ENCODE assay signal across 26 cellular contexts in the genomic region with DNA sequence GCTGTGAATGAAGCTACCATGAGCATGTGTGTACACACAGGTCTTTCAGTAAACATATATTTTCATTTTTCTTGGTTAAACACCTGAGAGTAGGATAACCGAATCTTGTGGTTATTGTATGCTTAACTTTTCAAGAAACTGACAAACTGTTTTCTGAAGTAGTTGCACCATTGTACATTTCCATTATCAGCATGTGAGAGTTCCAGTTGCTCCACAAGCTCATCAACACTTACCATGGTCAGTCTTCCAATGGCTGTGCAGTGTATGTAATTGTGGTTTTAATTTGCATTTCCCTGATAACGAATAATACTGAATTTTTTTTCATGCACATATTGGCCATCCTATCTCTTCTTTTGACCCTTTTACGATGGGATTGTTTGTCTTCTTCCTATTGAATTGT. TPM values are rescaled to one million over a fixed set of nuclear protein-coding genes. Genes with fewer than 3 reads are reported as not detected.
"Had no signal": no experiment of that assay in that cellular context is flagged by ENCODE, and none has a peak within 500 bp of the region (broad histone marks: within the 10 kb centered on the region; RNA-seq: fewer than 3 reads in every experiment).

No MANE protein-coding gene starts in this region.

- ATAC-seq: K562, Panc1, PC-3, T-cell had no signal

- H3K36me3 Mint-ChIP-seq: T-cell had no signal

- DNase-seq: Kasumi-1, MV-4-11, NCI-H1048, NCI-H1105, NCI-H1417, NCI-H1436 treated with DMSO at 0.1 percent for 48 hours, NCI-H1694, NCI-H187 treated with DMSO at 0.1 percent for 48 hours, NCI-H2029 treated with DMSO at 0.1 percent for 48 hours, NCI-H2171 treated with DMSO at 0.1 percent for 48 hours, NCI-H226, NCI-H446, NCI-H510A, NCI-H524 treated with DMSO at 0.1 percent for 48 hours, NCI-H69, NCI-H774, PC-3, SHP77, SK-N-SH, SW 1271, T-cell had no signal

- H3K9me2 ChIP-seq: SK-N-SH had no signal

- H3K4me2 ChIP-seq: KMS-11, SK-N-SH had no signal

- FAIRE-seq: K562 had no signal

- H3K4me1 Mint-ChIP-seq: T-cell had no signal

- H3K9me3 ChIP-seq: SK-N-SH had no signal

- H3K27ac Mint-ChIP-seq: IgD-negative memory B cell, T-cell had no signal

- H3K4me3 Mint-ChIP-seq: IgD-negative memory B cell, T-cell had no signal

- H3K4me3 ChIP-seq: K562 had no signal

- H3K27ac ChIP-seq: KMS-11, RWPE1 had no signal

RNA-seq across cellular contexts. Expression of gene C1QL1, which starts 31.3 kb away (rescaled TPM):
- total RNA-seq: T-cell had no signal
- polyA plus RNA-seq: IgD-negative memory B cell had no signal

RNA-seq across cellular contexts. Expression of gene KIF18B, which starts 51.9 kb away (rescaled TPM):
- polyA plus RNA-seq: IgD-negative memory B cell had no signal
